1 cellular context compared by ENCODE assay signal in genomic region chr2:187956906-187957534, GRCh38.
TF ChIP-seq lines count a peak whose summit lies in the region.

No MANE protein-coding gene starts in this region.

TF ChIP-seq in GM23338, 12 proteins besides CTCF, POLR2A, EP300 and RAD21:
- TF ChIP-seq ZNF462 (CRISPR knock-in tag; IDR thresholded peaks at IDR 0.05): no peak
- no peak for TF ChIP-seq POLR2AphosphoS5 (IDR thresholded peaks at IDR 0.05; ENCODE audit: low read depth)
- TF ChIP-seq NANOG (IDR thresholded peaks at IDR 0.05; ENCODE audit: borderline replicate concordance): no peak
- no peak for TF ChIP-seq EZH2 (IDR thresholded peaks at IDR 0.05; ENCODE audit: low read depth, unreplicated experiment)
- TF ChIP-seq REST (IDR thresholded peaks at IDR 0.05; ENCODE audit: unreplicated experiment): no peak
